Comparison of ENCODE assay signal across 9 cellular contexts in the genomic region with DNA sequence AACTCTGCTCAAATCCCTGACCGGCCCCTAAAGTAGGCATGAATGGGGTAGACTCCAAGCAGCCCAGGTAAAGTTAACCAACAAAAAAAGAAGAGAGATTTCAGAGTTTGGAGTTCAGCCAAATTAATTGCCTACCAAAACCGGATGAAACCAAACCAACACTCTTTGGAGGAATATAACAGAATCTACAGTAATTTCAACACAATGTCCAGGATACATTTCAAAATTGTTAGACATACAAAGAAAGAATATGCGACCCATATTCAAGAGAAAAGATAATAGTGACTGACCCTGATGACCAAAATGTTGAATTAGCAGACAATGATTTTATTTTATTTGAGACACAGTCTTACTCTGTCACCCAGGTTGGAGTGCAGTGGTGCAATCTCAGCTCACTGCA. TPM values are rescaled to one million over a fixed set of nuclear protein-coding genes. Genes with fewer than 3 reads are reported as not detected.
"Had no signal": no experiment of that assay in that cellular context is flagged by ENCODE, and none has a peak within 500 bp of the region (broad histone marks: within the 10 kb centered on the region; RNA-seq: fewer than 3 reads in every experiment).

No MANE protein-coding gene starts in this region.

- DNase-seq: GDM1, GF-D8 had no signal

- FAIRE-seq: G401.6, GM12878, GM12891, GM12892, GM18507, GM19239 had no signal

- H3K4me3 ChIP-seq: GM12878 had no signal

- ATAC-seq: GM12878 had no signal

RNA-seq across cellular contexts. Expression of a gene that starts 12.6 kb away (rescaled TPM):
- total RNA-seq: G401, GM12878 had no signal
- polyA plus RNA-seq: GM12878 had no signal

RNA-seq across cellular contexts. Expression of a gene that starts 18.4 kb away (rescaled TPM):
- total RNA-seq: GM12878 had no signal
